9 cellular contexts compared by ENCODE assay signal in genomic region chr15:74843891-74844299, GRCh38. TPM values are rescaled to one million over a fixed set of nuclear protein-coding genes. Genes with fewer than 3 reads are reported as not detected.
DNase-seq lines count a peak whose midpoint lies in the region; ATAC-seq and TF ChIP-seq lines count a peak whose summit lies in the region.
"Had no signal": no experiment of that assay in that cellular context is flagged by ENCODE, and none has a peak within 500 bp of the region (broad histone marks: within the 10 kb centered on the region; RNA-seq: fewer than 3 reads in every experiment).

No MANE protein-coding gene starts in this region.

- H2BK120ac ChIP-seq in IMR-90 (ENCODE audit: low read depth, low read length): no peak overlapping the region

- no peaks in the 10 kb centered on the region for H3K9me3 ChIP-seq in BLaER1 treated with 17β-estradiol and CSF1 and Interleukin-3, amounts not matched to agents 10 nM and 100 nM (replicated peaks in 1 of 11)
- H3K9me3 ChIP-seq in IMR-90 (ENCODE audit: control insufficient read depth, insufficient read depth, low read length) (no peaks in the 10 kb centered on the region), breast epithelium (no peaks in the 10 kb centered on the region), neural progenitor cell (ENCODE audit: low read depth) (no peaks in the 10 kb centered on the region)

- H3K9ac ChIP-seq in BLaER1 treated with 17β-estradiol and CSF1 and Interleukin-3, amounts not matched to agents 10 nM and 100 nM: peak overlapping the region; percentile 81 to 93 (median 89)
- peak overlapping the region; percentile 43; the same call in 1 of the 2 replicates for H3K9ac ChIP-seq in IMR-90 (ENCODE audit: low read depth, low read length)
- H3K9ac ChIP-seq in neural progenitor cell: no peak overlapping the region

- H2BK15ac ChIP-seq in IMR-90 (ENCODE audit: low read depth, low read length): no peak overlapping the region

- peak overlapping the region; percentile 40 for H2AK5ac ChIP-seq in IMR-90 (ENCODE audit: low read depth, low read length)

- H4K20me1 ChIP-seq in BLaER1 treated with 17β-estradiol and CSF1 and Interleukin-3, amounts not matched to agents 10 nM and 100 nM: peaks cover 0 to 49% (median 14%) of the 10 kb centered on the region in 11 experiments; a peak in 11 of 22 replicates
- H4K20me1 ChIP-seq in IMR-90 (ENCODE audit: insufficient read depth, low read length): no peaks in the 10 kb centered on the region
- H4K20me1 ChIP-seq in neural progenitor cell (ENCODE audit: low read depth): peaks cover 12% of the 10 kb centered on the region

- H3K27ac ChIP-seq in BLaER1 treated with 17β-estradiol and CSF1 and Interleukin-3, amounts not matched to agents 10 nM and 100 nM: peak overlapping the region; percentile 83 to 99 (median 91)
- H3K27ac ChIP-seq in IMR-90 (ENCODE audit: insufficient read depth, low read length) (no peak overlapping the region), breast epithelium (peak overlapping the region; percentile 86 to 93), neural progenitor cell (no peak overlapping the region)

- DNase-seq in IMR-90 (no peak), breast epithelium (ENCODE audit: low spot score in 2 of 2) (no peak), neural progenitor cell (ENCODE audit: low spot score) (peak; percentile 24), islet precursor cell (no peak), NCI-H1436 (lab: John Stamatoyannopoulos, UW) (no peak), NCI-H345 (lab: John Stamatoyannopoulos, UW) (no peak)
- DNase-seq in stimulated activated naive CD4-positive, alpha-beta T cell treated with Interleukin-2 at 50 U/mL for 16 hours (lab: John Stamatoyannopoulos, UW): no peak

- no peaks in the 10 kb centered on the region for H3K79me2 ChIP-seq in neural progenitor cell (ENCODE audit: low read depth)

- no peaks in the 10 kb centered on the region for H3K9me3 Mint-ChIP-seq in neural progenitor cell

- no peak overlapping the region for H4K5ac ChIP-seq in IMR-90 (ENCODE audit: low read depth, low read length)

- H3K4me1 ChIP-seq in BLaER1 treated with 17β-estradiol and CSF1 and Interleukin-3, amounts not matched to agents 10 nM and 100 nM: peaks cover 80 to 92% (median 88%) of the 10 kb centered on the region in 10 experiments
- H3K4me1 ChIP-seq in IMR-90 (ENCODE audit: control insufficient read depth, insufficient read depth, low read length) (peaks cover 4% of the 10 kb centered on the region; the same call in 1 of the 2 replicates), breast epithelium (peaks cover 0 to 12% of the 10 kb centered on the region in 2 donors), neural progenitor cell (peaks cover 18% of the 10 kb centered on the region)

- ATAC-seq in IMR-90 (ENCODE audit: low read depth): no peak

- POLR2A ChIA-PET in IMR-90 (lab: Charles Lee; ENCODE audit: unreplicated experiment): no interaction called here

- H3K23ac ChIP-seq in IMR-90 (ENCODE audit: low read depth, low read length): 0 out of 2 replicates have a peak overlapping the region, but pooled peaks have one; percentile 70

- dilution Hi-C loops in IMR-90 (cut with HindIII; ENCODE audit: low sequenced_read_pairs, unreplicated experiment): no loop called here

- no peak overlapping the region for H3K14ac ChIP-seq in IMR-90 (replicated peaks; ENCODE audit: low read depth, low read length)

- H3K36me3 Mint-ChIP-seq in neural progenitor cell: peaks cover 12% of the 10 kb centered on the region

- peaks cover 7% of the 10 kb centered on the region for H3K27me3 Mint-ChIP-seq in neural progenitor cell (ENCODE audit: insufficient read depth, low read depth)

- H3K9me1 ChIP-seq in IMR-90 (ENCODE audit: insufficient read depth, low read length): 0 out of 2 replicates have a peak, but pooled peaks cover 3% of the 10 kb centered on the region

- in situ Hi-C loops in IMR-90 (cut with MboI; ENCODE audit: low sequenced_read_pairs): no loop called here

- H3K79me1 ChIP-seq in IMR-90 (ENCODE audit: low read depth in 1 of 2, low read length in 2 of 2): peaks cover 0 to 17% of the 10 kb centered on the region in 2 experiments; a peak in 1 of 4 replicates

- H2BK20ac ChIP-seq in IMR-90 (ENCODE audit: low read depth, low read length): no peak overlapping the region

- H3K4me1 Mint-ChIP-seq in neural progenitor cell: peaks cover 38% of the 10 kb centered on the region

- peaks cover 31 to 68% (median 39%) of the 10 kb centered on the region in 11 experiments for H3K36me3 ChIP-seq in BLaER1 treated with 17β-estradiol and CSF1 and Interleukin-3, amounts not matched to agents 10 nM and 100 nM
- H3K36me3 ChIP-seq in IMR-90 (ENCODE audit: control insufficient read depth, insufficient read depth, low read length) (peaks cover 24% of the 10 kb centered on the region), breast epithelium (no peaks in the 10 kb centered on the region), neural progenitor cell (no peaks in the 10 kb centered on the region)

- no peak overlapping the region for H3K56ac ChIP-seq in IMR-90 (ENCODE audit: extremely low read depth, insufficient read depth, low read length)

- H3K27ac Mint-ChIP-seq in neural progenitor cell: no peak overlapping the region

- no CpG with 5 or more reads among the region's 12 CpGs for WGBS in IMR-90 (ENCODE audit: extremely low coverage in 2 of 2, insufficient read length in 1 of 2), 2 experiments

- peak overlapping the region; percentile 76 to 94 (median 82) for H3K4me3 ChIP-seq in BLaER1 treated with 17β-estradiol and CSF1 and Interleukin-3, amounts not matched to agents 10 nM and 100 nM
- H3K4me3 ChIP-seq in IMR-90 (ENCODE audit: insufficient read depth, low read depth, low read length): no peak overlapping the region
- H3K4me3 ChIP-seq in breast epithelium: peak overlapping the region; percentile 87 to 94 (median 89)
- peak overlapping the region; percentile 82 for H3K4me3 ChIP-seq in neural progenitor cell

- TF ChIP-seq RAD21 in IMR-90 (IDR thresholded peaks at IDR 0.05; ENCODE audit: low read length): no peak

- peaks cover 24% of the 10 kb centered on the region for H3F3A ChIP-seq in neural progenitor cell (ENCODE audit: low read depth)

- TSS peak; percentile 64 for BruUV-seq in IMR-90 (replicated peaks; lab: Mats Ljungman, UMichigan)

- H3K18ac ChIP-seq in IMR-90 (ENCODE audit: low read depth, low read length): no peak overlapping the region

- peak overlapping the region; percentile 94 for H2AK9ac ChIP-seq in IMR-90 (replicated peaks; ENCODE audit: low read depth, low read length, poor library complexity)

- H4K8ac ChIP-seq in IMR-90 (ENCODE audit: low read depth in 2 of 2, low read length in 2 of 2): peak overlapping the region; percentile 89 to 91; a peak in 2 of 4 replicates

- CTCF ChIA-PET in IMR-90 (lab: Yijun Ruan, JAX): no interaction called here

- peak overlapping the region; percentile 89 for H3K4me3 Mint-ChIP-seq in neural progenitor cell

- no peak overlapping the region for H2AFZ ChIP-seq in IMR-90 (replicated peaks; ENCODE audit: low read length, poor library complexity)
- no peak overlapping the region for H2AFZ ChIP-seq in neural progenitor cell (replicated peaks)

- H4K91ac ChIP-seq in IMR-90 (ENCODE audit: insufficient read depth, low read depth, low read length): no peak overlapping the region

- intact Hi-C loops in IMR-90 (cut with micrococcal nuclease) (loop anchor here (5.0 kb wide), 2 partner anchors 48 to 63 kb away; partner anchors contain the start of genes FAM219B and MPI), breast epithelium (cut with DNase I; ENCODE audit: low total_unique reads) (no loop called here)

- no peaks in the 10 kb centered on the region for H3K27me3 ChIP-seq in BLaER1 treated with 17β-estradiol and CSF1 and Interleukin-3, amounts not matched to agents 10 nM and 100 nM
- H3K27me3 ChIP-seq in IMR-90 (ENCODE audit: control insufficient read depth, insufficient read depth, low read length) (no peaks in the 10 kb centered on the region), breast epithelium (no peaks in the 10 kb centered on the region), neural progenitor cell (no peaks in the 10 kb centered on the region)

- no peak for TF ChIP-seq POLR2A in IMR-90 (IDR thresholded peaks at IDR 0.05; ENCODE audit: low read depth, low read length)
- no peak for TF ChIP-seq POLR2A in breast epithelium (IDR thresholded peaks at IDR 0.05)

- peak overlapping the region; percentile 85 to 99 (median 93) for H3K4me2 ChIP-seq in BLaER1 treated with 17β-estradiol and CSF1 and Interleukin-3, amounts not matched to agents 10 nM and 100 nM
- H3K4me2 ChIP-seq in IMR-90 (ENCODE audit: low read depth, low read length): no peak overlapping the region; the same call in 1 of the 2 replicates
- H3K4me2 ChIP-seq in neural progenitor cell: peak overlapping the region; percentile 79

- H3K4ac ChIP-seq in IMR-90 (ENCODE audit: low read depth, low read length): peak overlapping the region; percentile 92; the same call in 1 of the 2 replicates

- H2BK5ac ChIP-seq in IMR-90 (ENCODE audit: low read depth, low read length, poor library complexity, severe bottlenecking): no peak overlapping the region

- no peak for TF ChIP-seq CTCF in IMR-90 (conservative IDR thresholded peaks at IDR 0.05; ENCODE audit: low read depth, low read length)
- TF ChIP-seq CTCF in breast epithelium (IDR thresholded peaks at IDR 0.05): no peak
- no peak for TF ChIP-seq CTCF in neural progenitor cell (IDR thresholded peaks at IDR 0.05)

RNA-seq across cellular contexts. Expression of gene ULK3, which starts 0.9 kb away (rescaled TPM):
- 8.6 and 11.8 TPM in 2 replicates for total RNA-seq in IMR-90 (2012; rRNA removed)
- polyA plus RNA-seq in IMR-90 (2012; rRNA removed): 22.7 and 24.7 TPM in 2 replicates
- 10.2 and 12.4 TPM in 2 replicates for polyA plus RNA-seq in IMR-90 (2012; cell fraction: cytosol; rRNA removed)
- polyA plus RNA-seq in IMR-90 (2012; cell fraction: nucleus; rRNA removed; ENCODE audit: low replicate concordance): 160 and 201 TPM in 2 replicates
- total RNA-seq in breast epithelium: 10 to 100 TPM; 28.3 to 48.8 (median 48.0) TPM
- 22.7 and 37.4 TPM in 2 replicates for total RNA-seq in neural progenitor cell (ENCODE audit: low replicate concordance)

RNA-seq across cellular contexts. Expression of gene CPLX3, which starts 17.5 kb away (rescaled TPM):
- total RNA-seq in IMR-90 (2012; rRNA removed) (not detected in 2 replicates), breast epithelium (under 1 TPM in 1 of 3 donors, not detected in 2; 0.66 TPM), neural progenitor cell (ENCODE audit: low replicate concordance) (not detected in 2 replicates)
- polyA plus RNA-seq in IMR-90 (2012; rRNA removed): not detected in 2 replicates
- not detected in 2 replicates for polyA plus RNA-seq in IMR-90 (2012; cell fraction: cytosol; rRNA removed)
- 0.12 and 0.24 TPM in 2 replicates for polyA plus RNA-seq in IMR-90 (2012; cell fraction: nucleus; rRNA removed; ENCODE audit: low replicate concordance)
- total RNA-seq: aorta had no signal

RNA-seq across cellular contexts. Expression of gene SCAMP2, which starts 29.3 kb away (rescaled TPM):
- total RNA-seq in IMR-90 (2012; rRNA removed) (23.3 and 25.8 TPM in 2 replicates), breast epithelium (10 to 100 TPM; 49.5 to 71.4 (median 69.4) TPM), neural progenitor cell (ENCODE audit: low replicate concordance) (19.4 and 44.5 TPM in 2 replicates)
- polyA plus RNA-seq in IMR-90 (2012; rRNA removed): 108 and 111 TPM in 2 replicates
- 47.2 and 71.4 TPM in 2 replicates for polyA plus RNA-seq in IMR-90 (2012; cell fraction: cytosol; rRNA removed)
- 52.8 and 64.1 TPM in 2 replicates for polyA plus RNA-seq in IMR-90 (2012; cell fraction: nucleus; rRNA removed; ENCODE audit: low replicate concordance)

RNA-seq across cellular contexts. Expression of gene LMAN1L, which starts 31.3 kb away (rescaled TPM):
- total RNA-seq in IMR-90 (2012; rRNA removed): not detected in 2 replicates
- polyA plus RNA-seq in IMR-90 (2012; rRNA removed): not detected in 2 replicates
- not detected in 2 replicates for polyA plus RNA-seq in IMR-90 (2012; cell fraction: cytosol; rRNA removed)
- polyA plus RNA-seq in IMR-90 (2012; cell fraction: nucleus; rRNA removed; ENCODE audit: low replicate concordance): 0.09 and 0.30 TPM in 2 replicates
- under 1 TPM in 1 of 3 donors, not detected in 2; 0.15 TPM for total RNA-seq in breast epithelium
- total RNA-seq in neural progenitor cell (ENCODE audit: low replicate concordance): not detected in 2 replicates

RNA-seq across cellular contexts. Expression of gene MPI, which starts 45.9 kb away (rescaled TPM):
- total RNA-seq in IMR-90 (2012; rRNA removed): 61.4 and 91.8 TPM in 2 replicates
- 80.1 and 81.1 TPM in 2 replicates for polyA plus RNA-seq in IMR-90 (2012; rRNA removed)
- polyA plus RNA-seq in IMR-90 (2012; cell fraction: cytosol; rRNA removed): 68.1 and 94.5 TPM in 2 replicates
- 73.5 and 116 TPM in 2 replicates for polyA plus RNA-seq in IMR-90 (2012; cell fraction: nucleus; rRNA removed; ENCODE audit: low replicate concordance)
- total RNA-seq in breast epithelium: 10 to 100 TPM; 42.7 to 70.1 (median 48.3) TPM
- 77.7 and 106 TPM in 2 replicates for total RNA-seq in neural progenitor cell (ENCODE audit: low replicate concordance)

Comparison
In these comparisons a context has a peak if more than half of its experiments do, and no peak if none do; other contexts are left out.
1. H3K27ac ChIP-seq: peak in BLaER1 treated with 17β-estradiol and CSF1 and Interleukin-3, amounts not matched to agents 10 nM and 100 nM (11 of 11) and breast epithelium (2 of 2); none in IMR-90 (single experiment) and neural progenitor cell (single experiment).